ENCODE assay signal across 1 cellular context in the genomic region with DNA sequence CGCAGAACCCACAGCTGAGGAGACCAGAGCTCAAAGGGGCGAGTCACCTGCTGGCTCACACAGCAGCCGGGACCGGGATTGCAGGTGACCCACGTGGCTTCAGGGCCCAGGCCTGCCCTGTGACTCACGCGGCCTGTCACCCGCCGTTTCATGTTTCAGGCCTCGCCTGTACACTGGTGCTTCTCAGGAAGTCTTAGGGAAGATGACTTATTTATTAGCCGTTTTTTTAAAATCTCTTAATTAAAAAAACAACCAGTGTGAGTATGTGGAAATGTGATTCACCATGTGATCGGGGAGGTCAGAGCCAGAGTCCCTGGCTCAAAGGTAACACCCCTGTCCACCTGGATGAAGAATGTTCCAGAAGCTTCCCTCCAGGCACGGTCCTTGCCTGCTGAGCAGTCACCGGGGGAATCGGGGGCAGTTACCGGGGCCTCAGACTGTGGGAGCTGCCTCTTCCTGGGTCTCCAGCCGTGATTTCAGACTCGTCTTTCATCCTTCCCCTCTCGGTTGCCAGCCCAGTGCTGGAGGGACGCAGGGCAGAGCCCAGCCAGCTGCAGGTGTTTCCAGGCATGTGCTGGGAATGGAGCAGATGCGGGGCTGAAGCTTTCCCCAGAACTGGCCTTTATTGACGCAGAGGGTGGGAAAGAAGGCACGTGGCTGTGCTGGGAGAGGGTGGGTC.
TF ChIP-seq lines count a peak whose summit lies in the region.

No MANE protein-coding gene starts in this region.

TF ChIP-seq in K562, 482 proteins besides CTCF, POLR2A, EP300 and RAD21 (continued from another document):
- TF ChIP-seq MBD1 (CRISPR knock-in tag; IDR thresholded peaks at IDR 0.05) (no peak), NFXL1 (CRISPR knock-in tag; IDR thresholded peaks at IDR 0.05) (no peak), FOXK1 (CRISPR knock-in tag; IDR thresholded peaks at IDR 0.05; ENCODE audit: borderline replicate concordance) (no peak), SNRNP70 (optimal IDR thresholded peaks at IDR 0.05; ENCODE audit: low read depth, low read length) (no peak), RBM34 (IDR thresholded peaks at IDR 0.05; ENCODE audit: borderline replicate concordance, insufficient read depth, low read length) (no peak), ZNF165 (CRISPR knock-in tag; IDR thresholded peaks at IDR 0.05; ENCODE audit: borderline replicate concordance) (no peak), PYGO2 (tag; IDR thresholded peaks at IDR 0.05) (no peak), RBFOX2 (IDR thresholded peaks at IDR 0.05; ENCODE audit: low read depth, low read length) (peak; percentile 23; the same call in 1 of the 2 replicates), BMI1 (IDR thresholded peaks at IDR 0.05; ENCODE audit: low read length) (no peak), TGIF2 (CRISPR knock-in tag; IDR thresholded peaks at IDR 0.05) (no peak), PCBP2 (IDR thresholded peaks at IDR 0.05; ENCODE audit: low read depth, low read length, poor library complexity, severe bottlenecking) (no peak), HOMEZ (CRISPR knock-in tag; IDR thresholded peaks at IDR 0.05) (no peak), POU5F1 (IDR thresholded peaks at IDR 0.05; ENCODE audit: borderline replicate concordance, low read depth, low read length, partially characterized antibody) (no peak), E2F3 (CRISPR knock-in tag; IDR thresholded peaks at IDR 0.05) (no peak), CAMTA2 (CRISPR knock-in tag; conservative IDR thresholded peaks at IDR 0.05) (no peak), TAF1 (IDR thresholded peaks at IDR 0.05; ENCODE audit: control insufficient read depth, extremely low read depth, insufficient read depth, low read length, severe bottlenecking) (no peak), ZNF583 (CRISPR knock-in tag; IDR thresholded peaks at IDR 0.05) (no peak), ZNF174 (CRISPR knock-in tag; IDR thresholded peaks at IDR 0.05) (no peak), HEY1 (CRISPR knock-in tag; IDR thresholded peaks at IDR 0.05; ENCODE audit: borderline replicate concordance) (no peak), WHSC1 (IDR thresholded peaks at IDR 0.05; ENCODE audit: low read length) (peak; percentile 43), MYC (IDR thresholded peaks at IDR 0.05; ENCODE audit: low read depth, low read length) (peak; percentile 92), MYC (CRISPR knock-in tag; IDR thresholded peaks at IDR 0.05; ENCODE audit: borderline replicate concordance, low read depth) (no peak), BRF1 (IDR thresholded peaks at IDR 0.05; ENCODE audit: borderline replicate concordance, extremely low read depth, insufficient read length) (no peak), BCLAF1 (IDR thresholded peaks at IDR 0.05; ENCODE audit: borderline replicate concordance in 1 of 2, control insufficient read depth in 1 of 2, low read depth in 2 of 2, low read length in 1 of 2) (no peak), SAP30 (IDR thresholded peaks at IDR 0.05; ENCODE audit: borderline replicate concordance, insufficient read depth, low read depth, low read length, poor library complexity, severe bottlenecking) (peak; percentile 80), ZNF277 (CRISPR knock-in tag; IDR thresholded peaks at IDR 0.05; ENCODE audit: borderline replicate concordance) (no peak), IRF2 (CRISPR knock-in tag; IDR thresholded peaks at IDR 0.05) (no peak), TARDBP (IDR thresholded peaks at IDR 0.05) (no peak), ZBTB8A (IDR thresholded peaks at IDR 0.05; ENCODE audit: partially characterized antibody) (no peak)
- TF ChIP-seq, protein P1, sequence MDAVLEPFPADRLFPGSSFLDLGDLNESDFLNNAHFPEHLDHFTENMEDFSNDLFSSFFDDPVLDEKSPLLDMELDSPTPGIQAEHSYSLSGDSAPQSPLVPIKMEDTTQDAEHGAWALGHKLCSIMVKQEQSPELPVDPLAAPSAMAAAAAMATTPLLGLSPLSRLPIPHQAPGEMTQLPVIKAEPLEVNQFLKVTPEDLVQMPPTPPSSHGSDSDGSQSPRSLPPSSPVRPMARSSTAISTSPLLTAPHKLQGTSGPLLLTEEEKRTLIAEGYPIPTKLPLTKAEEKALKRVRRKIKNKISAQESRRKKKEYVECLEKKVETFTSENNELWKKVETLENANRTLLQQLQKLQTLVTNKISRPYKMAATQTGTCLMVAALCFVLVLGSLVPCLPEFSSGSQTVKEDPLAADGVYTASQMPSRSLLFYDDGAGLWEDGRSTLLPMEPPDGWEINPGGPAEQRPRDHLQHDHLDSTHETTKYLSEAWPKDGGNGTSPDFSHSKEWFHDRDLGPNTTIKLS (IDR thresholded peaks at IDR 0.05; ENCODE audit: borderline replicate concordance, low read depth) = no peak
- TF ChIP-seq, protein P2, sequence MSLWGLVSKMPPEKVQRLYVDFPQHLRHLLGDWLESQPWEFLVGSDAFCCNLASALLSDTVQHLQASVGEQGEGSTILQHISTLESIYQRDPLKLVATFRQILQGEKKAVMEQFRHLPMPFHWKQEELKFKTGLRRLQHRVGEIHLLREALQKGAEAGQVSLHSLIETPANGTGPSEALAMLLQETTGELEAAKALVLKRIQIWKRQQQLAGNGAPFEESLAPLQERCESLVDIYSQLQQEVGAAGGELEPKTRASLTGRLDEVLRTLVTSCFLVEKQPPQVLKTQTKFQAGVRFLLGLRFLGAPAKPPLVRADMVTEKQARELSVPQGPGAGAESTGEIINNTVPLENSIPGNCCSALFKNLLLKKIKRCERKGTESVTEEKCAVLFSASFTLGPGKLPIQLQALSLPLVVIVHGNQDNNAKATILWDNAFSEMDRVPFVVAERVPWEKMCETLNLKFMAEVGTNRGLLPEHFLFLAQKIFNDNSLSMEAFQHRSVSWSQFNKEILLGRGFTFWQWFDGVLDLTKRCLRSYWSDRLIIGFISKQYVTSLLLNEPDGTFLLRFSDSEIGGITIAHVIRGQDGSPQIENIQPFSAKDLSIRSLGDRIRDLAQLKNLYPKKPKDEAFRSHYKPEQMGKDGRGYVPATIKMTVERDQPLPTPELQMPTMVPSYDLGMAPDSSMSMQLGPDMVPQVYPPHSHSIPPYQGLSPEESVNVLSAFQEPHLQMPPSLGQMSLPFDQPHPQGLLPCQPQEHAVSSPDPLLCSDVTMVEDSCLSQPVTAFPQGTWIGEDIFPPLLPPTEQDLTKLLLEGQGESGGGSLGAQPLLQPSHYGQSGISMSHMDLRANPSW (CRISPR knock-in tag; IDR thresholded peaks at IDR 0.05) = no peak
- TF ChIP-seq, protein P3, sequence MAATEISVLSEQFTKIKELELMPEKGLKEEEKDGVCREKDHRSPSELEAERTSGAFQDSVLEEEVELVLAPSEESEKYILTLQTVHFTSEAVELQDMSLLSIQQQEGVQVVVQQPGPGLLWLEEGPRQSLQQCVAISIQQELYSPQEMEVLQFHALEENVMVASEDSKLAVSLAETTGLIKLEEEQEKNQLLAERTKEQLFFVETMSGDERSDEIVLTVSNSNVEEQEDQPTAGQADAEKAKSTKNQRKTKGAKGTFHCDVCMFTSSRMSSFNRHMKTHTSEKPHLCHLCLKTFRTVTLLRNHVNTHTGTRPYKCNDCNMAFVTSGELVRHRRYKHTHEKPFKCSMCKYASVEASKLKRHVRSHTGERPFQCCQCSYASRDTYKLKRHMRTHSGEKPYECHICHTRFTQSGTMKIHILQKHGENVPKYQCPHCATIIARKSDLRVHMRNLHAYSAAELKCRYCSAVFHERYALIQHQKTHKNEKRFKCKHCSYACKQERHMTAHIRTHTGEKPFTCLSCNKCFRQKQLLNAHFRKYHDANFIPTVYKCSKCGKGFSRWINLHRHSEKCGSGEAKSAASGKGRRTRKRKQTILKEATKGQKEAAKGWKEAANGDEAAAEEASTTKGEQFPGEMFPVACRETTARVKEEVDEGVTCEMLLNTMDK (IDR thresholded peaks at IDR 0.05; ENCODE audit: borderline replicate concordance, insufficient read depth, low read depth, low read length, poor library complexity, severe bottlenecking) = no peak
